Comparison of ENCODE assay signal across 8 cellular contexts in the genomic region with DNA sequence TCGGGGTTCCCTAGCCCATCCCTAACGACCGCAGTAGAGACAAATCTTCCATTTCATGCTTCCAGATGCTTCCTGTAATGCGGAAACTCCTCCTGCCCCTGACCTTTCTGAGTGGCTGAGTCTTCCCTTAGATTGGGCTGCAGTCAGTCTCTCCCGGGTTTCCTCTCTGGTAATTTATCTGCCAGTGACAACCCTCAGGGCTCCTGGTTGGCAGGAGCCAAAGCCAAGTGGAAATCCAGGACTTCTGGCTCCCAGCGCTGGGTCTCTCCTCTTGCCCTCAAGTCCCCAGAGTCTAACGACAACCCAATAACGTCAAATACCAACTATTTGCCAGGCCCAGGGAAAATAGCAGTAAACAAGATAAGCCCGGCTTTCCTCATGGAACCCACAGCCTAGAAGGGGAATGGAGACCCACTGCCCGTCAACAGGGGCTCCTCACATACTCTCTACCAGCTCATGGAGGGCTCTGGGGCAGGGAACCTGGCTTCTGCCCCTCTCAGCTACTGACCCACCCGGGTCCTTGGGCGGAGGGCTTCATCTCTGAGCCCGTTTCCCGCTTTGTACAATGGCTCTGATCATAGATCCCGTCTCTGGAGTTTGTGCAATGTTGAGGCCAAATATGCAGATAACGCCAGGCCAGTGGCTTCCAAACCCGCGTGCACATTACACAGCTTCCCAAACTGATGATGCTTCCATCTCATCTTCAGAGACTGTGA. TPM values are rescaled to one million over a fixed set of nuclear protein-coding genes. Genes with fewer than 3 reads are reported as not detected.
DNase-seq lines count a peak whose midpoint lies in the region; ATAC-seq, FAIRE-seq and TF ChIP-seq lines count a peak whose summit lies in the region.

No MANE protein-coding gene starts in this region.

- peak overlapping the region; percentile 96 for H3K9ac ChIP-seq in GM12878 (ENCODE audit: control insufficient read depth, insufficient read depth, low read length)

- no peaks in the 10 kb centered on the region for H3K9me3 ChIP-seq in heart right ventricle
- no peaks in the 10 kb centered on the region for H3K9me3 ChIP-seq in GM12878 (replicated peaks; ENCODE audit: control insufficient read depth, insufficient read depth, low read length)
- no peaks in the 10 kb centered on the region for H3K9me3 ChIP-seq in lung (ENCODE audit: control insufficient read depth in 2 of 2, insufficient read depth in 1 of 2, low read length in 1 of 2)

- RAD21 ChIA-PET in GM12878 (lab: Charles Lee; ENCODE audit: unreplicated experiment): interaction anchor here (0.5 to 2.5 kb wide), 18 partner anchors 15 to 192 kb away, joined by 3 to 14 read pairs (median 4); a partner anchor contains a TSS

- H3K27me3 ChIP-seq in heart right ventricle (peaks cover 0 to 6% (median 0%) of the 10 kb centered on the region in 7 donors), GM12878 (replicated peaks in 1 of 2; ENCODE audit: control insufficient read depth in 2 of 2, insufficient read depth in 2 of 2, low read length in 1 of 2) (0 out of 4 replicates have a peak, but pooled peaks cover 0 to 3% of the 10 kb centered on the region in 2 experiments), lung (ENCODE audit: control insufficient read depth, insufficient read depth) (no peaks in the 10 kb centered on the region)

- no peak for DNase-seq in heart right ventricle
- no peak for DNase-seq in cardiac septum (ENCODE audit: low spot score)
- no peak for DNase-seq in GM12878 (ENCODE audit: low read depth, low spot score)
- DNase-seq in lung (ENCODE audit: low spot score): no peak
- DNase-seq in Ammon's horn (ENCODE audit: low spot score): no peak

- SMC1A ChIA-PET in GM12878 (lab: Charles Lee; ENCODE audit: uncharacterized antibody, unreplicated experiment): interaction anchor here (0.7 to 2.4 kb wide), 13 partner anchors 29 to 233 kb away, joined by 3 to 18 read pairs (median 5); a partner anchor contains a TSS

- no peak for FAIRE-seq in GM12878 (lab: Jason Lieb, UNC)

- no peak for TF ChIP-seq EP300 in GM12878 (IDR thresholded peaks at IDR 0.05; ENCODE audit: borderline replicate concordance in 1 of 2, control insufficient read depth in 1 of 2, low read depth in 2 of 2, low read length in 2 of 2)

- ATAC-seq in heart right ventricle (peak in 3 of 8 donors; percentile 0 to 12 (median 0)), GM12878 (no peak), lung (ENCODE audit: insufficient read depth, low FRiP score) (no peak), HG03442 (IDR thresholded peaks at IDR 0.05; ENCODE audit: unreplicated experiment) (no peak), GM18517 (IDR thresholded peaks at IDR 0.05; ENCODE audit: unreplicated experiment) (no peak), HG02970 (IDR thresholded peaks at IDR 0.05; ENCODE audit: low FRiP score, unreplicated experiment) (no peak)

- in situ Hi-C loops in GM12878 (cut with MboI): loop anchor here (5.0 kb wide), 1 partner anchor 164 kb away; no protein-coding TSS in a partner anchor

- TF ChIP-seq CTCF in heart right ventricle (IDR thresholded peaks at IDR 0.05) (no peak), GM12878 (IDR thresholded peaks at IDR 0.05 in 2 of 3, conservative IDR thresholded peaks at IDR 0.05 in 1 of 3; ENCODE audit: control insufficient read depth in 2 of 3, extremely low read depth in 1 of 3, insufficient read depth in 1 of 3, low read depth in 3 of 3, low read length in 3 of 3) (no peak), lung (IDR thresholded peaks at IDR 0.05; ENCODE audit: control extremely low read depth, extremely low read depth) (no peak)

- H3K4me3 ChIP-seq in heart right ventricle (peak overlapping the region; percentile 76 to 99 (median 88)), GM12878 (peak overlapping the region; percentile 97), lung (peak overlapping the region; percentile 81)

- TF ChIP-seq RAD21 in GM12878 (IDR thresholded peaks at IDR 0.05; ENCODE audit: insufficient read depth, low read depth, low read length): no peak

- BruUV-seq in GM12878 (replicated peaks; lab: Mats Ljungman, UMichigan): no TSS peak

- POLR2A ChIA-PET in GM12878 (lab: Charles Lee): interaction anchor here (0.5 to 3.5 kb wide), 11 partner anchors 10 to 160 kb away, joined by 3 to 18 read pairs (median 4); a partner anchor contains a TSS

- no peaks in the 10 kb centered on the region for H4K20me1 ChIP-seq in GM12878 (ENCODE audit: control insufficient read depth, insufficient read depth)

- H3K36me3 ChIP-seq in heart right ventricle (no peaks in the 10 kb centered on the region), GM12878 (ENCODE audit: control insufficient read depth in 2 of 2, insufficient read depth in 2 of 2, low read length in 1 of 2) (no peaks in the 10 kb centered on the region), lung (ENCODE audit: control insufficient read depth in 2 of 2, insufficient read depth in 2 of 2, low read length in 2 of 2) (no peaks in the 10 kb centered on the region)

- intact Hi-C loops in heart right ventricle (cut with DNase I) (loop anchor here in 8 of 10 donors (1.0 to 10.0 kb wide), 6 partner anchors 79 to 166 kb away; a partner anchor contains a TSS), cardiac septum (cut with DNase I) (loop anchor here (1.0 kb wide), 2 partner anchors 79 to 160 kb away; a partner anchor contains a TSS), GM12878 (cut with micrococcal nuclease; ENCODE audit: unreplicated experiment) (loop anchor here (1.0 to 5.0 kb wide), 3 partner anchors 79 to 162 kb away; no protein-coding TSS in a partner anchor)

- CTCF ChIA-PET in GM12878 (lab: Yijun Ruan, JAX): interaction anchor here (0.6 to 9.5 kb wide), 18 partner anchors 22 to 193 kb away, joined by 3 to 94 read pairs (median 6); a partner anchor contains a TSS

- H3K4me1 ChIP-seq in heart right ventricle: peaks cover 16 to 48% (median 41%) of the 10 kb centered on the region in 9 donors
- H3K4me1 ChIP-seq in GM12878 (ENCODE audit: control insufficient read depth, insufficient read depth, low read length): peaks cover 21% of the 10 kb centered on the region
- peaks cover 6 to 25% of the 10 kb centered on the region in 2 donors for H3K4me1 ChIP-seq in lung (ENCODE audit: control insufficient read depth in 2 of 2, insufficient read depth in 2 of 2, low read length in 2 of 2)

- WGBS in heart right ventricle, 2 donors: 18 to 25% methylated on average over 18 of the region's 18 CpGs
- WGBS in GM12878 (ENCODE audit: insufficient coverage, insufficient replicate concordance, low lambda C conversion rate, missing lambda C conversion rate): 54% methylated on average over 18 of the region's 18 CpGs
- 25 to 26% methylated on average over 18 of the region's 18 CpGs for WGBS in lung, 2 donors

- H3K79me2 ChIP-seq in GM12878 (ENCODE audit: control insufficient read depth, insufficient read depth, low read length): peaks cover 11% of the 10 kb centered on the region

- H3K27ac ChIP-seq in heart right ventricle (peak overlapping the region; percentile 97 to 100 (median 100)), GM12878 (ENCODE audit: control insufficient read depth, insufficient read depth) (peak overlapping the region; percentile 96), lung (ENCODE audit: low read depth in 1 of 2, low read length in 1 of 2) (peak overlapping the region; percentile 95 to 99)

- peak overlapping the region; percentile 77 for H2AFZ ChIP-seq in GM12878 (ENCODE audit: control insufficient read depth, low read depth, low read length)

- H3K4me2 ChIP-seq in GM12878 (ENCODE audit: control insufficient read depth, insufficient read depth): peak overlapping the region; percentile 90

- TF ChIP-seq POLR2A in GM12878 (IDR thresholded peaks at IDR 0.05; ENCODE audit: low read depth, low read length): no peak

TF ChIP-seq in GM12878, 131 proteins besides CTCF, POLR2A, EP300 and RAD21 (continues in another document):
- TF ChIP-seq, protein P1, sequence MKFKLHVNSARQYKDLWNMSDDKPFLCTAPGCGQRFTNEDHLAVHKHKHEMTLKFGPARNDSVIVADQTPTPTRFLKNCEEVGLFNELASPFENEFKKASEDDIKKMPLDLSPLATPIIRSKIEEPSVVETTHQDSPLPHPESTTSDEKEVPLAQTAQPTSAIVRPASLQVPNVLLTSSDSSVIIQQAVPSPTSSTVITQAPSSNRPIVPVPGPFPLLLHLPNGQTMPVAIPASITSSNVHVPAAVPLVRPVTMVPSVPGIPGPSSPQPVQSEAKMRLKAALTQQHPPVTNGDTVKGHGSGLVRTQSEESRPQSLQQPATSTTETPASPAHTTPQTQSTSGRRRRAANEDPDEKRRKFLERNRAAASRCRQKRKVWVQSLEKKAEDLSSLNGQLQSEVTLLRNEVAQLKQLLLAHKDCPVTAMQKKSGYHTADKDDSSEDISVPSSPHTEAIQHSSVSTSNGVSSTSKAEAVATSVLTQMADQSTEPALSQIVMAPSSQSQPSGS (IDR thresholded peaks at IDR 0.05; ENCODE audit: low read length): no peak

RNA-seq across cellular contexts. Expression of a gene that starts 1.1 kb away (rescaled TPM):
- 10 to 100 TPM; 31.5 to 43.7 (median 33.5) TPM for total RNA-seq in heart right ventricle
- polyA plus RNA-seq in heart right ventricle: 10 to 100 TPM; 10.5 to 14.2 TPM
- total RNA-seq in cardiac septum: 30.8 TPM
- total RNA-seq in GM12878 (2013; cell fraction: nucleolus; rRNA removed): 34.3 and 34.9 TPM in 2 replicates
- total RNA-seq in GM12878 (2014; rRNA removed): 39.3 and 40.6 TPM in 2 replicates
- 31.6 and 33.1 TPM in 2 replicates for total RNA-seq in GM12878 (2014; rRNA removed; fragmentation: Illumina TruSeq; extraction: Trizol)
- 32.1 and 38.1 TPM in 2 replicates for total RNA-seq in GM12878 (2021)
- 13.2 TPM for polyA plus RNA-seq in GM12878 (2011; ENCODE audit: low read depth)
- 23.3 and 27.3 TPM in 2 replicates for polyA plus RNA-seq in GM12878 (2011; rRNA removed)
- polyA plus RNA-seq in GM12878 (2011; cell fraction: cytosol; rRNA removed): 26.0 and 27.3 TPM in 2 replicates
- 21.3 and 25.6 TPM in 2 replicates for polyA plus RNA-seq in GM12878 (2011; cell fraction: nucleus; rRNA removed)
- polyA plus RNA-seq in GM12878 (2012): 17.7 TPM in 2 replicates
- polyA plus RNA-seq in GM12878 (2014; fragmentation: Illumina TruSeq; extraction: Trizol): 21.3 and 30.1 TPM in 2 replicates
- polyA plus RNA-seq in GM12878 (2014; fragmentation: Nextera tagmentation; extraction: Ambion mirVana): 1 to 10 TPM in 1 of 2 experiments, under 1 TPM in 1; 0.87 to 1.1 TPM
- 32.9 and 33.9 TPM in 2 replicates for polyA plus RNA-seq in GM12878 (2014; rRNA removed)
- polyA plus RNA-seq in GM12878 (2016; fragmentation: Nextera tagmentation; extraction: Ambion mirVana): 10 to 100 TPM; 29.0 to 30.0 TPM
- polyA minus RNA-seq in GM12878 (2011; rRNA and poly(A)+ RNA removed): 22.7 and 28.6 TPM in 2 replicates
- 9.1 and 13.3 TPM in 2 replicates for polyA minus RNA-seq in GM12878 (2011; cell fraction: cytosol; rRNA and poly(A)+ RNA removed)
- 10.4 and 17.0 TPM in 2 replicates for polyA minus RNA-seq in GM12878 (2011; cell fraction: nucleus; rRNA and poly(A)+ RNA removed)
- 10 to 100 TPM; 34.2 to 60.1 TPM for total RNA-seq in lung
- polyA plus RNA-seq in lung: 10 to 100 TPM; 15.1 to 58.6 TPM
